In genomic region chr2:118530976-118531375, GRCh38 we compare ENCODE assay signal across 19 cellular contexts.
DNase-seq lines count a peak whose midpoint lies in the region; ATAC-seq and TF ChIP-seq lines count a peak whose summit lies in the region.
"Had no signal": no experiment of that assay in that cellular context is flagged by ENCODE, and none has a peak within 500 bp of the region (broad histone marks: within the 10 kb centered on the region; RNA-seq: fewer than 3 reads in every experiment).

No MANE protein-coding gene starts in this region.

- no peak overlapping the region for H3K4me3 ChIP-seq in AG10803 (ENCODE audit: low read length)
- H3K4me3 ChIP-seq: esophagus squamous epithelium, suprapubic skin had no signal

- no peaks in the 10 kb centered on the region for H3K27me3 ChIP-seq in foreskin keratinocyte
- H3K27me3 ChIP-seq: esophagus squamous epithelium, suprapubic skin had no signal

- no peak overlapping the region for H3K27ac ChIP-seq in foreskin keratinocyte
- H3K27ac ChIP-seq: esophagus squamous epithelium, HL-60, suprapubic skin, VCaP had no signal

- no peaks in the 10 kb centered on the region for H3K4me1 ChIP-seq in foreskin keratinocyte
- H3K4me1 ChIP-seq: esophagus squamous epithelium, suprapubic skin had no signal

- CTCF ChIA-PET in HEK293T (lab: Yijun Ruan, JAX): no interaction called here

- intact Hi-C loops in left cardiac atrium (cut with DNase I): no loop called here

- ATAC-seq in foreskin keratinocyte (peak; percentile 84), left cardiac atrium (no peak), HG02588 (IDR thresholded peaks at IDR 0.05; ENCODE audit: unreplicated experiment) (no peak)

- POLR2A ChIA-PET in HEK293T (lab: Yijun Ruan, JAX): no interaction called here

- DNase-seq in AG10803 (ENCODE audit: low read depth): peak; percentile 58
- DNase-seq in HEK293T (ENCODE audit: extremely low spot score): no peak
- DNase-seq in astrocyte of the hippocampus (ENCODE audit: low read depth, low spot score): peak; percentile 50
- peak; percentile 20 to 58 for DNase-seq in foreskin keratinocyte
- DNase-seq in SKM-1 treated with dmso at 0.1 percent for 144 hours (lab: John Stamatoyannopoulos, UW; ENCODE audit: unreplicated experiment): no peak
- DNase-seq in left cardiac atrium: no peak
- DNase-seq in CD1c-positive myeloid dendritic cell (ENCODE audit: extremely low spot score): no peak
- DNase-seq: activated CD4-positive, alpha-beta T cell treated with anti-CD3 and anti-CD28 coated beads, Interleukin-2, amount 50 U/mL, for 4 hours; amniotic stem cell; DND-41; esophagus squamous epithelium; naive B cell; NCI-H187 treated with DMSO at 0.1 percent for 48 hours; NCI-H2227 treated with DMSO at 0.1 percent for 48 hours; T-helper 1 cell had no signal

- no peak for TF ChIP-seq CTCF in AG10803 (conservative IDR thresholded peaks at IDR 0.05; ENCODE audit: low read length)
- no peak for TF ChIP-seq CTCF in foreskin keratinocyte (conservative IDR thresholded peaks at IDR 0.05)

TF ChIP-seq in HEK293T, 16 proteins besides CTCF, POLR2A, EP300 and RAD21:
- TF ChIP-seq BHLHE40 (IDR thresholded peaks at IDR 0.05; ENCODE audit: borderline replicate concordance) (no peak), PKNOX1 (IDR thresholded peaks at IDR 0.05) (peak; percentile 67), HDGF (IDR thresholded peaks at IDR 0.05; ENCODE audit: borderline replicate concordance) (no peak), LEF1 (IDR thresholded peaks at IDR 0.05; ENCODE audit: borderline replicate concordance) (no peak), ARNT (IDR thresholded peaks at IDR 0.05) (no peak), SP1 (IDR thresholded peaks at IDR 0.05) (no peak)

Comparison
In these comparisons a context has a peak if more than half of its experiments do, and no peak if none do; other contexts are left out.
1. DNase-seq: peak in AG10803 (single experiment), astrocyte of the hippocampus (single experiment) and foreskin keratinocyte (2 of 2); none in HEK293T (single experiment), SKM-1 treated with dmso at 0.1 percent for 144 hours (single experiment), left cardiac atrium (single experiment) and CD1c-positive myeloid dendritic cell (single experiment).